Comparison of ENCODE assay signal across 3 cellular contexts in genomic region chr7:118969370-118969769, GRCh38.
"Had no signal": no experiment of that assay in that cellular context is flagged by ENCODE, and none has a peak within 500 bp of the region (broad histone marks: within the 10 kb centered on the region; RNA-seq: fewer than 3 reads in every experiment).

No MANE protein-coding gene starts in this region.

- DNase-seq: H9, HCEC 1CT, IMR-90 had no signal
